In genomic region chr5:95080026-95080425, GRCh38 we compare ENCODE assay signal across 16 cellular contexts.
DNase-seq lines count a peak whose midpoint lies in the region; ATAC-seq, FAIRE-seq and TF ChIP-seq lines count a peak whose summit lies in the region.
"Had no signal": no experiment of that assay in that cellular context is flagged by ENCODE, and none has a peak within 500 bp of the region (broad histone marks: within the 10 kb centered on the region; RNA-seq: fewer than 3 reads in every experiment).

No MANE protein-coding gene starts in this region.

- H3K27me3 ChIP-seq in KMS-11 (ENCODE audit: insufficient read depth, low read depth) = no peaks in the 10 kb centered on the region
- H3K27me3 ChIP-seq in dorsolateral prefrontal cortex = no peaks in the 10 kb centered on the region
- H3K27me3 ChIP-seq in muscle layer of duodenum (ENCODE audit: low read depth, low read length) = no peaks in the 10 kb centered on the region
- H3K27me3 ChIP-seq: Peyer's patch had no signal

- H3K4me1 ChIP-seq in A549 (peaks cover 37% of the 10 kb centered on the region), KMS-11 (ENCODE audit: low read depth, poor library complexity, severe bottlenecking) (peaks cover 26% of the 10 kb centered on the region), muscle layer of duodenum (ENCODE audit: control insufficient read depth in 1 of 2, insufficient read depth in 2 of 2, low read length in 2 of 2) (no peaks in the 10 kb centered on the region)
- H3K4me1 ChIP-seq: Peyer's patch had no signal

- H3K9ac ChIP-seq in KMS-11 = no peak overlapping the region

- H3K27ac Mint-ChIP-seq in activated CD8-positive, alpha-beta T cell treated with anti-CD3 and anti-CD28 coated beads for 36 hours = no peak overlapping the region
- H3K27ac Mint-ChIP-seq: activated T-helper 2 cell treated with anti-CD3 and anti-CD28 coated beads, Interferon-gamma antibody, Interleukin-2, Interleukin-4, amounts not matched to agents 10 μg/mL and 5 μg/mL and 100 μg/mL, durations not matched to agents 14 hours and 24 hours and 36 hours; T-helper 2 cell treated with Interferon-gamma antibody and Interleukin-4, amounts not matched to agents 5 μg/mL and 100 μg/mL, for 36 hours had no signal

- TF ChIP-seq POLR2A in A549 (IDR thresholded peaks at IDR 0.05; ENCODE audit: low read length) = no peak

- ATAC-seq in A549 = no peak
- no peak for ATAC-seq in activated CD8-positive, alpha-beta T cell treated with anti-CD3 and anti-CD28 coated beads for 36 hours

- H4K20me1 ChIP-seq in KMS-11 (ENCODE audit: insufficient read depth) = no peaks in the 10 kb centered on the region

- H3K4me3 ChIP-seq in A549 = peak overlapping the region; percentile 48; the same call in 2 of the 3 replicates
- H3K4me3 ChIP-seq in KMS-11 (IDR thresholded peaks at IDR 0.05; ENCODE audit: insufficient read depth, low read depth, low read length) = no peak overlapping the region
- peak overlapping the region in 42 of 59 donors; percentile 0 to 62 (median 50) for H3K4me3 ChIP-seq in dorsolateral prefrontal cortex
- H3K4me3 ChIP-seq in muscle layer of duodenum (ENCODE audit: low read depth in 1 of 2, low read length in 2 of 2) = peak overlapping the region; percentile 52 to 60
- H3K4me3 ChIP-seq: cardiac muscle cell had no signal

- H3K9me3 ChIP-seq in A549 (no peaks in the 10 kb centered on the region), muscle layer of duodenum (ENCODE audit: control insufficient read depth in 1 of 2, low read length in 2 of 2) (no peaks in the 10 kb centered on the region)
- H3K9me3 ChIP-seq: Peyer's patch had no signal

- peaks cover 18% of the 10 kb centered on the region for H3K4me1 Mint-ChIP-seq in activated CD8-positive, alpha-beta T cell treated with anti-CD3 and anti-CD28 coated beads for 36 hours (ENCODE audit: low read depth)

- no peak for TF ChIP-seq RAD21 in A549 (conservative IDR thresholded peaks at IDR 0.05 in 1 of 2, IDR thresholded peaks at IDR 0.05 in 1 of 2)

- H3K4me3 Mint-ChIP-seq in activated CD8-positive, alpha-beta T cell treated with anti-CD3 and anti-CD28 coated beads for 36 hours = no peak overlapping the region
- H3K4me3 Mint-ChIP-seq: T-helper 2 cell treated with Interferon-gamma antibody and Interleukin-4, amounts not matched to agents 5 μg/mL and 100 μg/mL, for 36 hours had no signal

- H3K36me3 ChIP-seq in KMS-11 (ENCODE audit: insufficient read depth) (no peaks in the 10 kb centered on the region), muscle layer of duodenum (ENCODE audit: control insufficient read depth in 1 of 2, insufficient read depth in 2 of 2, low read length in 2 of 2) (no peaks in the 10 kb centered on the region)
- H3K36me3 ChIP-seq: cardiac muscle cell, Peyer's patch had no signal

- TF ChIP-seq CTCF in A549 (IDR thresholded peaks at IDR 0.05) = no peak
- no peak for TF ChIP-seq CTCF in KMS-11 (conservative IDR thresholded peaks at IDR 0.05; ENCODE audit: low read depth, low read length)
- TF ChIP-seq CTCF in dorsolateral prefrontal cortex (IDR thresholded peaks at IDR 0.05 in 54 of 56, conservative IDR thresholded peaks at IDR 0.05 in 2 of 56; ENCODE audit: low read depth in 1 of 56, partially characterized antibody in 56 of 56) = no peak
- TF ChIP-seq CTCF in activated CD8-positive, alpha-beta T cell treated with anti-CD3 and anti-CD28 coated beads for 36 hours (IDR thresholded peaks at IDR 0.05) = no peak

- TF ChIP-seq EP300 in A549 (IDR thresholded peaks at IDR 0.05) = no peak

- DNase-seq in A549 (ENCODE audit: low read depth in 1 of 2, low spot score in 1 of 2) (no peak), dorsolateral prefrontal cortex (no peak), NCI-H82 treated with DMSO at 0.1 percent for 48 hours (lab: John Stamatoyannopoulos, UW; ENCODE audit: unreplicated experiment) (no peak), DMS53 treated with DMSO at 0.1 percent for 48 hours (lab: John Stamatoyannopoulos, UW; ENCODE audit: unreplicated experiment) (no peak), globus pallidus (ENCODE audit: low spot score) (no peak)
- DNase-seq in activated CD8-positive, alpha-beta T cell treated with anti-CD3 and anti-CD28 coated beads for 36 hours = no peak
- DNase-seq: foreskin melanocyte; MM.1S; nucleus accumbens; Peyer's patch; stimulated activated CD8-positive, alpha-beta memory T cell treated with anti-CD3 and anti-CD28 coated beads, Interleukin-4, amount 100 ng/mL, for 48 hours had no signal

- no peaks in the 10 kb centered on the region for H3K36me3 Mint-ChIP-seq in activated CD8-positive, alpha-beta T cell treated with anti-CD3 and anti-CD28 coated beads for 36 hours (ENCODE audit: low read depth)

- H3K9me3 Mint-ChIP-seq in activated CD8-positive, alpha-beta T cell treated with anti-CD3 and anti-CD28 coated beads for 36 hours = no peaks in the 10 kb centered on the region
- H3K9me3 Mint-ChIP-seq: activated T-helper 2 cell treated with anti-CD3 and anti-CD28 coated beads, Interferon-gamma antibody, Interleukin-2, Interleukin-4, amounts not matched to agents 10 μg/mL and 5 μg/mL and 100 μg/mL, durations not matched to agents 14 hours and 24 hours and 36 hours; T-helper 2 cell treated with Interferon-gamma antibody and Interleukin-4, amounts not matched to agents 5 μg/mL and 100 μg/mL, for 36 hours had no signal

- H3K79me2 ChIP-seq in KMS-11 (ENCODE audit: insufficient read depth, low read depth) = no peaks in the 10 kb centered on the region

- POLR2A ChIA-PET in A549 (lab: Yijun Ruan, JAX) = no interaction called here
- POLR2A ChIA-PET in activated CD8-positive, alpha-beta T cell treated with anti-CD3 and anti-CD28 coated beads for 36 hours (lab: Charles Lee) = no interaction called here

- H2AFZ ChIP-seq in KMS-11 (ENCODE audit: low read depth) = no peak overlapping the region

- no peak for FAIRE-seq in A549 (lab: Jason Lieb, UNC)

- intact Hi-C loops in dorsolateral prefrontal cortex (cut with DNase I) = no loop called here
- intact Hi-C loops in activated CD8-positive, alpha-beta T cell treated with anti-CD3 and anti-CD28 coated beads for 36 hours (cut with micrococcal nuclease) = no loop called here

- H3K4me2 ChIP-seq in A549 (peak overlapping the region; percentile 82), KMS-11 (peak overlapping the region; percentile 84; the same call in 1 of the 2 replicates)

- no peaks in the 10 kb centered on the region for H3K27me3 Mint-ChIP-seq in activated CD8-positive, alpha-beta T cell treated with anti-CD3 and anti-CD28 coated beads for 36 hours

- CTCF ChIA-PET in A549 (lab: Yijun Ruan, JAX) = no interaction called here
- CTCF ChIA-PET in activated CD8-positive, alpha-beta T cell treated with anti-CD3 and anti-CD28 coated beads for 36 hours (lab: Charles Lee) = no interaction called here

- H3K27ac ChIP-seq in A549 = peak overlapping the region; percentile 69 to 74; a peak in 3 of 6 replicates
- H3K27ac ChIP-seq in KMS-11 = no peak overlapping the region
- no peak overlapping the region for H3K27ac ChIP-seq in dorsolateral prefrontal cortex
- H3K27ac ChIP-seq in muscle layer of duodenum (ENCODE audit: low read length) = no peak overlapping the region
- H3K27ac ChIP-seq: cardiac muscle cell had no signal

TF ChIP-seq in A549, 52 proteins besides CTCF, POLR2A, EP300 and RAD21:
- TF ChIP-seq MAFK (IDR thresholded peaks at IDR 0.05; ENCODE audit: partially characterized antibody) (no peak), HMGXB4 (CRISPR knock-in tag; IDR thresholded peaks at IDR 0.05; ENCODE audit: borderline replicate concordance) (no peak)

Comparison
In these comparisons a context has a peak if more than half of its experiments do, and no peak if none do; other contexts are left out.
1. H3K27ac ChIP-seq: peak in A549 (2 of 2); none in KMS-11 (single experiment), dorsolateral prefrontal cortex (0 of 59) and muscle layer of duodenum (single experiment).